Comparison of ENCODE assay signal across 18 cellular contexts in the genomic region with DNA sequence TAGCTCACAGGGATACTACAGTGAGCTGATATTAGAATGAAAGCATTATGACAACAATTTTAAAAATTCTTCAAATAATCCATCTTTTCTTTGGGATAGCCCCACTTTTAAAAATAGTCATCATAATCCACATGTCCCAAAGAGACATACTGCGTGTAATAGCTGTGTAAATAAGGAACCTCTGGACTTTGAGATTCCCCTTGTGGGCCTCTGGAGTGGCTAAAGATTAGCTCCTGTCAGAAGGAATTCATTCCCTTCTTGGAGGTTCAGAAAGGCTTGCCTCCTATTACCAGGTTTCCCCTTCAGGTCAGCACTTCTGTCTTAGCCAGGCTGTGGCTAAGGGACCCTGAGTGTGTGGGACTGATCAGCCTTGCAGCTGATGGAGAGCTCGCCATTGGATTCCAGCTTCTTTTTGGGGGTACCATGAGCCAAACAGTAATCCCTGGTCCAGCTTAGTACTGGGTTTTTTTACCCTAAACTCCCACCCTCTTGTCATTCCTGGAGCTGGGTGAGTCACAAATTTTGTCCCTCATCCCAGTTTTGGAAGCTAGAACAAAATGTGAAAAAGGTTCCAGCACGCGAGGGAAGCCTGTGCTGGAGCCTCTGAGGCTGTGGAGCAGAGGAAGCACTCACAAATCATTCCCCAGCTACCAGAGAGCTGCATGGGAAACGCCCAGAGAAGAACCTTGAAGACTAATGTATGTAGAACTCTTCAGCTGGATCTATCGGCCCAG.
DNase-seq lines count a peak whose midpoint lies in the region; ATAC-seq and TF ChIP-seq lines count a peak whose summit lies in the region.
"Had no signal": no experiment of that assay in that cellular context is flagged by ENCODE, and none has a peak within 500 bp of the region (broad histone marks: within the 10 kb centered on the region; RNA-seq: fewer than 3 reads in every experiment).

No MANE protein-coding gene starts in this region.

- H3K4me3 ChIP-seq in esophagus muscularis mucosa: no peak overlapping the region
- H3K4me3 ChIP-seq: dorsolateral prefrontal cortex had no signal

- no peaks in the 10 kb centered on the region for H3K36me3 ChIP-seq in esophagus muscularis mucosa

- no peak for TF ChIP-seq CTCF in esophagus muscularis mucosa (IDR thresholded peaks at IDR 0.05)

- peak; percentile 45 for ATAC-seq in left colon
- no peak for ATAC-seq in HG02571 (IDR thresholded peaks at IDR 0.05; ENCODE audit: unreplicated experiment)
- no peak for ATAC-seq in HG02678 (IDR thresholded peaks at IDR 0.05; ENCODE audit: unreplicated experiment)
- ATAC-seq: stimulated activated memory B cell treated with anti-CD40 and anti-IgM and Interleukin-4, amounts not matched to agents 10 μg/mL and 1 μg/mL and 100 μg/mL, for 72 hours had no signal

- H3K27ac ChIP-seq in esophagus muscularis mucosa (replicated peaks in 1 of 4): peak overlapping the region in 1 of 4 donors; percentile 47
- H3K27ac ChIP-seq: parathyroid adenoma, RWPE1 had no signal

- no peaks in the 10 kb centered on the region for H3K27me3 ChIP-seq in esophagus muscularis mucosa

- intact Hi-C loops in esophagus muscularis mucosa (cut with DNase I): no loop called here
- intact Hi-C loops in left colon (cut with DNase I, micrococcal nuclease): no loop called here

- TF ChIP-seq POLR2A in esophagus muscularis mucosa (IDR thresholded peaks at IDR 0.05; ENCODE audit: low read depth): no peak

- no peak for TF ChIP-seq EP300 in esophagus muscularis mucosa (IDR thresholded peaks at IDR 0.05)

- no peaks in the 10 kb centered on the region for H3K9me3 ChIP-seq in esophagus muscularis mucosa

- no peaks in the 10 kb centered on the region for H3K4me1 ChIP-seq in esophagus muscularis mucosa
- H3K4me1 ChIP-seq: parathyroid adenoma had no signal

- WGBS in esophagus muscularis mucosa: 75% methylated on average over 6 of the region's 6 CpGs

- DNase-seq in GM03348 (ENCODE audit: low spot score) (peak; percentile 57), esophagus muscularis mucosa (ENCODE audit: extremely low spot score) (peak; percentile 92), left colon (no peak), superior temporal gyrus (ENCODE audit: extremely low spot score) (peak; percentile 22), NCI-H146 treated with DMSO at 0.1 percent for 48 hours (lab: John Stamatoyannopoulos, UW; ENCODE audit: unreplicated experiment) (no peak), dermis blood vessel endothelial cell (no peak)
- DNase-seq: activated CD4-positive, alpha-beta T cell treated with anti-CD3 and anti-CD28 coated beads, Interleukin-2, amount 10 ng/mL, durations not matched to agents 7 days and 5 days; activated naive CD4-positive, alpha-beta T cell treated with anti-CD3 and anti-CD28 coated beads, Interleukin-2, amount 10 ng/mL, durations not matched to agents 7 days and 5 days; kidney glomerular epithelial cell; MM.1S; NCI-H187; NCI-H345 had no signal

Comparison
In these comparisons a context has a peak if more than half of its experiments do, and no peak if none do; other contexts are left out.
1. DNase-seq: peak in GM03348 (single experiment), esophagus muscularis mucosa (single experiment) and superior temporal gyrus (single experiment); none in left colon (0 of 2), NCI-H146 treated with DMSO at 0.1 percent for 48 hours (single experiment) and dermis blood vessel endothelial cell (single experiment).